ENCODE assay signal across 11 cellular contexts in the genomic region with DNA sequence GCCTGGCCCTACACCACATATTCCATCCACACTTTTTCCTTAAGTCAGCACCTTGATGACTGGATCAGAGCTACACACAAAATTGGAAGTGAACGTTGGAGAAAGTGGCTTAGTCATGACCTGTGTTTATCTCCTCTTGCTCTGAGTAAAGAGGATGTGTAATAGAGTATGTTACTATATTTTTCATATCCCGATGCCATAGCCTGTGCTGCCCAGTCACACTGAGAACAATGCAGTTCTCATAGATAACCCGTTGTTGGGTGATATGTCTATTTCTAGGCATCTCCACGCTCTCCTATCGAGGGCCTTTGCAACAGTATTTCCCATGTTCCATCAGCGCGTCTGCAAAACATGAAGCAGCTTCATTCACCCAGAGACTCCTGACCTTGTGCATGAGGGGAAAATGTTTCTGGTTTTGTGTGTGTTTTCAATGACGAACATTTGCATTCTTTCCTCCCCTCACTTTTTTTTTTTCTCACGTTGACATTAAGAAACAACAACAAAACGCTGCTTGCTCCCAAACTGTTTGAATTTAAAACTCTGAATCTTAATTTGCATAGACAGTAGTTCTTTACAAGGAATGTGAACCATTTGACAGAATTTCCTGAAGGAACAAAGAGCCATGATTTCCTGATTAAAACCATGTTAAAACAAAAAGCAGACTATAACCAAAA. TPM values are rescaled to one million over a fixed set of nuclear protein-coding genes. Genes with fewer than 3 reads are reported as not detected.
DNase-seq lines count a peak whose midpoint lies in the region; ATAC-seq and TF ChIP-seq lines count a peak whose summit lies in the region.
"Had no signal": no experiment of that assay in that cellular context is flagged by ENCODE, and none has a peak within 500 bp of the region (broad histone marks: within the 10 kb centered on the region; RNA-seq: fewer than 3 reads in every experiment).

No MANE protein-coding gene starts in this region.

- DNase-seq in activated T-cell treated with anti-CD3 and anti-CD28 coated beads, Interleukin-2, amount 50 U/mL, for 4 hours = no peak
- no peak for DNase-seq in activated T-cell treated with anti-CD3 and anti-CD28 coated beads for 4 hours
- DNase-seq in amniotic epithelial cell (ENCODE audit: low read depth) = peak; percentile 98
- DNase-seq in hepatocyte (ENCODE audit: low spot score) = no peak
- peak; percentile 26 for DNase-seq in testis
- no peak for DNase-seq in NCI-H748 (lab: John Stamatoyannopoulos, UW; ENCODE audit: unreplicated experiment)
- DNase-seq in activated T-helper 2 cell treated with anti-CD3 and anti-CD28 coated beads, Interferon-gamma antibody, Interleukin-2, Interleukin-4, amounts not matched to agents 10 μg/mL and 5 μg/mL and 100 μg/mL, durations not matched to agents 14 hours and 24 hours and 36 hours (ENCODE audit: low spot score) = no peak
- no peak for DNase-seq in stimulated activated CD4-positive, alpha-beta T cell treated with anti-CD3 and anti-CD28 coated beads, Interleukin-4, amount 100 ng/mL, for 4 hours
- DNase-seq: Caco-2, hypothalamus, SIG-M5 had no signal

- 50% methylated on average over 10 of the region's 10 CpGs for WGBS in hepatocyte (ENCODE audit: low lambda C conversion rate, missing lambda C conversion rate)
- WGBS in testis, 2 donors = 40 to 52% methylated on average over 10 of the region's 10 CpGs

- H2AFZ ChIP-seq in hepatocyte = no peak overlapping the region

- H3K9me3 ChIP-seq in hepatocyte (ENCODE audit: low read depth) (no peaks in the 10 kb centered on the region), testis (no peaks in the 10 kb centered on the region)
- H3K9me3 ChIP-seq: Caco-2 had no signal

- intact Hi-C loops in testis (cut with DNase I; ENCODE audit: low total_unique reads) = no loop called here
- intact Hi-C loops in activated T-helper 2 cell treated with anti-CD3 and anti-CD28 coated beads, Interferon-gamma antibody, Interleukin-2, Interleukin-4, amounts not matched to agents 10 μg/mL and 5 μg/mL and 100 μg/mL, durations not matched to agents 14 hours and 24 hours and 36 hours (cut with micrococcal nuclease) = loop anchor here (1.0 to 2.0 kb wide), 4 partner anchors 30 to 64 kb away; no protein-coding TSS in a partner anchor

- no peaks in the 10 kb centered on the region for H3K27me3 Mint-ChIP-seq in activated T-cell treated with anti-CD3 and anti-CD28 coated beads, Interleukin-2, amount 50 U/mL, for 4 hours (ENCODE audit: low read depth)
- no peaks in the 10 kb centered on the region for H3K27me3 Mint-ChIP-seq in activated T-helper 2 cell treated with anti-CD3 and anti-CD28 coated beads, Interferon-gamma antibody, Interleukin-2, Interleukin-4, amounts not matched to agents 10 μg/mL and 5 μg/mL and 100 μg/mL, durations not matched to agents 14 hours and 24 hours and 36 hours (ENCODE audit: low read depth)

- H3K79me2 ChIP-seq in hepatocyte = peaks cover 60% of the 10 kb centered on the region

- peaks cover 11% of the 10 kb centered on the region for H3K36me3 Mint-ChIP-seq in activated T-cell treated with anti-CD3 and anti-CD28 coated beads, Interleukin-2, amount 50 U/mL, for 4 hours (ENCODE audit: insufficient read depth)
- no peaks in the 10 kb centered on the region for H3K36me3 Mint-ChIP-seq in activated T-helper 2 cell treated with anti-CD3 and anti-CD28 coated beads, Interferon-gamma antibody, Interleukin-2, Interleukin-4, amounts not matched to agents 10 μg/mL and 5 μg/mL and 100 μg/mL, durations not matched to agents 14 hours and 24 hours and 36 hours (ENCODE audit: low read depth)

- H3K27me3 ChIP-seq in hepatocyte (no peaks in the 10 kb centered on the region), testis (no peaks in the 10 kb centered on the region)

- H4K20me1 ChIP-seq in hepatocyte (ENCODE audit: insufficient read depth, poor library complexity, severe bottlenecking) = no peaks in the 10 kb centered on the region

- H3K27ac ChIP-seq in hepatocyte (peak overlapping the region; percentile 95), testis (peak overlapping the region in 1 of 2 donors; percentile 68)

- H3K36me3 ChIP-seq in hepatocyte (replicated peaks; ENCODE audit: insufficient read depth, low read depth) (no peaks in the 10 kb centered on the region), testis (ENCODE audit: low read depth, missing control alignments) (no peaks in the 10 kb centered on the region)

- no peak for TF ChIP-seq CTCF in hepatocyte (IDR thresholded peaks at IDR 0.05; ENCODE audit: poor library complexity)
- no peak for TF ChIP-seq CTCF in testis (IDR thresholded peaks at IDR 0.05)

- H3K4me2 ChIP-seq in hepatocyte = peak overlapping the region; percentile 20

- H3K9me2 ChIP-seq in hepatocyte (replicated peaks; ENCODE audit: insufficient read depth) = no peaks in the 10 kb centered on the region

- H3K27ac Mint-ChIP-seq in activated T-helper 2 cell treated with anti-CD3 and anti-CD28 coated beads, Interferon-gamma antibody, Interleukin-2, Interleukin-4, amounts not matched to agents 10 μg/mL and 5 μg/mL and 100 μg/mL, durations not matched to agents 14 hours and 24 hours and 36 hours = no peak overlapping the region

- peak; percentile 70 to 75 for ATAC-seq in activated T-cell treated with anti-CD3 and anti-CD28 coated beads, Interleukin-2, amount 50 U/mL, for 4 hours

- H3K4me3 Mint-ChIP-seq in activated T-cell treated with anti-CD3 and anti-CD28 coated beads, Interleukin-2, amount 50 U/mL, for 4 hours = no peak overlapping the region
- no peak overlapping the region for H3K4me3 Mint-ChIP-seq in activated T-helper 2 cell treated with anti-CD3 and anti-CD28 coated beads, Interferon-gamma antibody, Interleukin-2, Interleukin-4, amounts not matched to agents 10 μg/mL and 5 μg/mL and 100 μg/mL, durations not matched to agents 14 hours and 24 hours and 36 hours (ENCODE audit: low read depth)

- no peak for TF ChIP-seq POLR2A in testis (IDR thresholded peaks at IDR 0.05)

- H3K4me3 ChIP-seq in hepatocyte = no peak overlapping the region
- H3K4me3 ChIP-seq in testis = no peak overlapping the region

- peaks cover 59% of the 10 kb centered on the region for H3K4me1 ChIP-seq in hepatocyte (ENCODE audit: insufficient read depth)
- peaks cover 27% of the 10 kb centered on the region for H3K4me1 ChIP-seq in testis

- peaks cover 25% of the 10 kb centered on the region for H3K4me1 Mint-ChIP-seq in activated T-cell treated with anti-CD3 and anti-CD28 coated beads, Interleukin-2, amount 50 U/mL, for 4 hours (ENCODE audit: low read depth)
- peaks cover 34% of the 10 kb centered on the region for H3K4me1 Mint-ChIP-seq in activated T-helper 2 cell treated with anti-CD3 and anti-CD28 coated beads, Interferon-gamma antibody, Interleukin-2, Interleukin-4, amounts not matched to agents 10 μg/mL and 5 μg/mL and 100 μg/mL, durations not matched to agents 14 hours and 24 hours and 36 hours (ENCODE audit: low read depth)

- no peaks in the 10 kb centered on the region for H3K9me3 Mint-ChIP-seq in activated T-cell treated with anti-CD3 and anti-CD28 coated beads, Interleukin-2, amount 50 U/mL, for 4 hours
- no peaks in the 10 kb centered on the region for H3K9me3 Mint-ChIP-seq in activated T-helper 2 cell treated with anti-CD3 and anti-CD28 coated beads, Interferon-gamma antibody, Interleukin-2, Interleukin-4, amounts not matched to agents 10 μg/mL and 5 μg/mL and 100 μg/mL, durations not matched to agents 14 hours and 24 hours and 36 hours

RNA-seq across cellular contexts. Expression of a gene that starts 43.4 kb away (rescaled TPM):
- total RNA-seq in activated T-cell treated with anti-CD3 and anti-CD28 coated beads, Interleukin-2, amount 50 U/mL, for 4 hours = 10 to 100 TPM; 14.0 to 15.6 (median 15.3) TPM
- 19.9 and 20.5 TPM in 2 replicates for total RNA-seq in hepatocyte
- polyA plus RNA-seq in hepatocyte = 7.6 and 8.7 TPM in 2 replicates
- 1 to 10 TPM; 4.5 to 5.5 TPM for total RNA-seq in testis
- polyA plus RNA-seq in testis (ENCODE audit: insufficient read depth, low read depth, low replicate concordance) = 10.3 TPM
- 24.4 and 24.7 TPM in 2 replicates for total RNA-seq in activated T-helper 2 cell treated with anti-CD3 and anti-CD28 coated beads, Interferon-gamma antibody, Interleukin-2, Interleukin-4, amounts not matched to agents 10 μg/mL and 5 μg/mL and 100 μg/mL, durations not matched to agents 14 hours and 24 hours and 36 hours

Comparison
In these comparisons a context has a peak if more than half of its experiments do, and no peak if none do; other contexts are left out.
1. DNase-seq: peak in amniotic epithelial cell (single experiment) and testis (single experiment); none in activated T-cell treated with anti-CD3 and anti-CD28 coated beads, Interleukin-2, amount 50 U/mL, for 4 hours (single experiment), activated T-cell treated with anti-CD3 and anti-CD28 coated beads for 4 hours (single experiment), hepatocyte (single experiment), NCI-H748 (single experiment), activated T-helper 2 cell treated with anti-CD3 and anti-CD28 coated beads, Interferon-gamma antibody, Interleukin-2, Interleukin-4, amounts not matched to agents 10 μg/mL and 5 μg/mL and 100 μg/mL, durations not matched to agents 14 hours and 24 hours and 36 hours (single experiment) and stimulated activated CD4-positive, alpha-beta T cell treated with anti-CD3 and anti-CD28 coated beads, Interleukin-4, amount 100 ng/mL, for 4 hours (0 of 2).